8 cellular contexts compared by ENCODE assay signal in the genomic region with DNA sequence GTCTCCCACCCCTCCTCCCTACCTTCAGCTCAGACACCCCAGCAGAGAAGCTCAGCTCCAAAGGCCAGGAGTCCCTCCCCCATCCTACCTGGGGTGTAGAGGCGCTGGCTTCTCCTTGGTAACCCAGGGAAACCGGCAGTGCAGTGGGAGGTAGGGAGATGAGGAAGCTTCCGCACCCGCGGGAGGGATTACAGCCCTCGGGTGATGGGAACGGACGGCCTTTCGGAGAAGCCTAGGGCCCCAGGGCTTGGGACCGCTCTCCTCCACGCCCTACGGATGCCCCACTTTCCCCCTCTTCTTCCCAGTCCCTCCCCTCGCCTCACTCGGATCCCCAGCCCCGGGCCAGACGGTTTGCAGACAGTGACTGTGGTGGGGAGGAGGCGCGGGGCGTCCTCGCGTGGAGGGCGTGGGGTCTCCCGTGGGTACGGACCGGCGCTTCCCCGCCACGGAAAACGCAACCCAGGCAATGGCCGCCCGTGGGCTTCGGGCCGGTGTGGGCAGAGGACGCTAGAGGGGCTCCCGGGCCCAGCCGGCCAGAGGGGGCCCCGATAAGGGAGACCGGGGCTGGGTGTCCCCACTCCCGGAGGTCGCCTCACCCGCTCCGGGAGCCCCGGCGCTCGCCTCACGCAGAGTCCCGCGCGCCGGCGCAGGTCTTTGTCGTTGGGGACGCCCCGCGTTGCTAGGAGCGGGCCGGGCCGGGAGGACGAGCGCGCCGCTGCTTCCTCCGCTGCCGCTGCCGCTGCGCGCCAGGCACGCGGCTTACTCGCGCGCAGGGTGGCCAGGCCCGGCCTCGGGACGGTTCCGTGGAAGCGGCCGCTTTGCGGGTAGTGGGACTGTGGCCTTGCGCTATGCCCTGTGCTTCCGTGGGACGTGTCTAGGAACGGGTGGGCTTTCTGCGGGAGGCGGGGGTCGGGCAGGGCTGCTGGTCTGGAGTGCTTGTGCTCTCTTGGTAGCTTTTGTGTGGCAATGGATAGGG. TPM values are rescaled to one million over a fixed set of nuclear protein-coding genes. Genes with fewer than 3 reads are reported as not detected.
DNase-seq lines count a peak whose midpoint lies in the region; ATAC-seq lines count a peak whose summit lies in the region.

No MANE protein-coding gene starts in this region.

- H3K4me3 Mint-ChIP-seq in activated CD4-positive, alpha-beta memory T cell treated with anti-CD3 and anti-CD28 coated beads, Interleukin-2, amount 10 ng/mL, durations not matched to agents 7 days and 5 days, result peak overlapping the region; percentile 4
- H3K4me3 Mint-ChIP-seq in effector memory CD8-positive, alpha-beta T cell, result peak overlapping the region; percentile 55 to 58
- H3K4me3 Mint-ChIP-seq in stimulated activated effector memory CD8-positive, alpha-beta T cell treated with anti-CD3 and anti-CD28 coated beads, Interleukin-12 subunit alpha, Interleukin-12 subunit beta, amount 100 ng/mL, for 72 hours, result peak overlapping the region; percentile 50

- H3K4me1 Mint-ChIP-seq in activated CD4-positive, alpha-beta memory T cell treated with anti-CD3 and anti-CD28 coated beads, Interleukin-2, amount 10 ng/mL, durations not matched to agents 7 days and 5 days, result peaks cover 6% of the 10 kb centered on the region
- H3K4me1 Mint-ChIP-seq in effector memory CD8-positive, alpha-beta T cell (ENCODE audit: low read depth in 2 of 2), result peaks cover 8 to 14% of the 10 kb centered on the region in 2 donors
- H3K4me1 Mint-ChIP-seq in stimulated activated effector memory CD8-positive, alpha-beta T cell treated with anti-CD3 and anti-CD28 coated beads, Interleukin-12 subunit alpha, Interleukin-12 subunit beta, amount 100 ng/mL, for 72 hours, result peaks cover 15% of the 10 kb centered on the region

- POLR2A ChIA-PET in activated CD4-positive, alpha-beta memory T cell treated with anti-CD3 and anti-CD28 coated beads, Interleukin-2, amount 10 ng/mL, durations not matched to agents 7 days and 5 days (lab: Charles Lee), result interaction anchor here (0.9 to 2.8 kb wide), 3 partner anchors 10 to 50 kb away, joined by 4 to 13 read pairs (median 5); a partner anchor contains a TSS

- DNase-seq in CD1c-positive myeloid dendritic cell (ENCODE audit: extremely low spot score), result peak; percentile 46
- peak; percentile 48 for DNase-seq in M059J (ENCODE audit: low read depth)
- peak; percentile 51 for DNase-seq in activated CD4-positive, alpha-beta memory T cell treated with anti-CD3 and anti-CD28 coated beads, Interleukin-2, amount 10 ng/mL, durations not matched to agents 7 days and 5 days
- DNase-seq in effector memory CD8-positive, alpha-beta T cell, result peak in 2 of 3 experiments; percentile 36 to 38
- peak; percentile 54 for DNase-seq in midbrain (lab: John Stamatoyannopoulos, UW)
- peak in 1 of 2 donors; percentile 28 for DNase-seq in stimulated activated effector memory CD8-positive, alpha-beta T cell treated with anti-CD3 and anti-CD28 coated beads, Interleukin-12 subunit alpha, Interleukin-12 subunit beta, amount 100 ng/mL, for 72 hours (ENCODE audit: low spot score in 2 of 2)
- no peak for DNase-seq in GOT3 (lab: John Stamatoyannopoulos, UW)

- ATAC-seq in effector memory CD8-positive, alpha-beta T cell (replicated peaks), result peak; percentile 85
- ATAC-seq in stimulated activated effector memory CD8-positive, alpha-beta T cell treated with anti-CD3 and anti-CD28 coated beads, Interleukin-12 subunit alpha, Interleukin-12 subunit beta, amount 100 ng/mL, for 72 hours, result peak; percentile 81
- no peak for ATAC-seq in HG03196 (IDR thresholded peaks at IDR 0.05; ENCODE audit: unreplicated experiment)

- H3K27me3 Mint-ChIP-seq in activated CD4-positive, alpha-beta memory T cell treated with anti-CD3 and anti-CD28 coated beads, Interleukin-2, amount 10 ng/mL, durations not matched to agents 7 days and 5 days, result peaks cover 42% of the 10 kb centered on the region
- peaks cover 46 to 70% of the 10 kb centered on the region in 2 donors for H3K27me3 Mint-ChIP-seq in effector memory CD8-positive, alpha-beta T cell

- no peaks in the 10 kb centered on the region for H3K9me3 Mint-ChIP-seq in activated CD4-positive, alpha-beta memory T cell treated with anti-CD3 and anti-CD28 coated beads, Interleukin-2, amount 10 ng/mL, durations not matched to agents 7 days and 5 days
- H3K9me3 Mint-ChIP-seq in effector memory CD8-positive, alpha-beta T cell, result no peaks in the 10 kb centered on the region
- no peaks in the 10 kb centered on the region for H3K9me3 Mint-ChIP-seq in stimulated activated effector memory CD8-positive, alpha-beta T cell treated with anti-CD3 and anti-CD28 coated beads, Interleukin-12 subunit alpha, Interleukin-12 subunit beta, amount 100 ng/mL, for 72 hours

- peaks cover 22% of the 10 kb centered on the region for H3K36me3 Mint-ChIP-seq in activated CD4-positive, alpha-beta memory T cell treated with anti-CD3 and anti-CD28 coated beads, Interleukin-2, amount 10 ng/mL, durations not matched to agents 7 days and 5 days (ENCODE audit: low read depth)
- peaks cover 11% of the 10 kb centered on the region for H3K36me3 Mint-ChIP-seq in effector memory CD8-positive, alpha-beta T cell (ENCODE audit: insufficient read depth)
- H3K36me3 Mint-ChIP-seq in stimulated activated effector memory CD8-positive, alpha-beta T cell treated with anti-CD3 and anti-CD28 coated beads, Interleukin-12 subunit alpha, Interleukin-12 subunit beta, amount 100 ng/mL, for 72 hours, result peaks cover 26% of the 10 kb centered on the region

- CTCF ChIA-PET in activated CD4-positive, alpha-beta memory T cell treated with anti-CD3 and anti-CD28 coated beads, Interleukin-2, amount 10 ng/mL, durations not matched to agents 7 days and 5 days (lab: Charles Lee), result interaction anchor here (1.6 to 2.3 kb wide), 2 partner anchors 12 to 15 kb away, joined by 3 to 5 read pairs; a partner anchor contains a TSS

- H3K27ac Mint-ChIP-seq in activated CD4-positive, alpha-beta memory T cell treated with anti-CD3 and anti-CD28 coated beads, Interleukin-2, amount 10 ng/mL, durations not matched to agents 7 days and 5 days, result no peak overlapping the region
- H3K27ac Mint-ChIP-seq in effector memory CD8-positive, alpha-beta T cell, result no peak overlapping the region
- no peak overlapping the region for H3K27ac Mint-ChIP-seq in stimulated activated effector memory CD8-positive, alpha-beta T cell treated with anti-CD3 and anti-CD28 coated beads, Interleukin-12 subunit alpha, Interleukin-12 subunit beta, amount 100 ng/mL, for 72 hours

RNA-seq across cellular contexts. Expression of a gene that starts 15.8 kb away (rescaled TPM):
- total RNA-seq in M059J (2014; rRNA removed; shearing (Covaris generic)), result 7.3 and 19.0 TPM in 2 replicates
- 10 to 100 TPM; 14.8 to 15.0 TPM for total RNA-seq in activated CD4-positive, alpha-beta memory T cell treated with anti-CD3 and anti-CD28 coated beads, Interleukin-2, amount 10 ng/mL, durations not matched to agents 7 days and 5 days

RNA-seq across cellular contexts. Expression of a gene that starts 27.1 kb away (rescaled TPM):
- total RNA-seq in M059J (2014; rRNA removed; shearing (Covaris generic)), result 0.05 TPM in 1 of 2 replicates, not detected in the other
- total RNA-seq in activated CD4-positive, alpha-beta memory T cell treated with anti-CD3 and anti-CD28 coated beads, Interleukin-2, amount 10 ng/mL, durations not matched to agents 7 days and 5 days, result not detected

RNA-seq across cellular contexts. Expression of a gene that starts 32.0 kb away (rescaled TPM):
- 48.8 and 51.9 TPM in 2 replicates for total RNA-seq in M059J (2014; rRNA removed; shearing (Covaris generic))
- 10 to 100 TPM; 20.8 to 21.7 TPM for total RNA-seq in activated CD4-positive, alpha-beta memory T cell treated with anti-CD3 and anti-CD28 coated beads, Interleukin-2, amount 10 ng/mL, durations not matched to agents 7 days and 5 days

RNA-seq across cellular contexts. Expression of a gene that starts 40.0 kb away (rescaled TPM):
- 205 and 215 TPM in 2 replicates for total RNA-seq in M059J (2014; rRNA removed; shearing (Covaris generic))
- 10 to 100 TPM; 35.8 to 37.2 TPM for total RNA-seq in activated CD4-positive, alpha-beta memory T cell treated with anti-CD3 and anti-CD28 coated beads, Interleukin-2, amount 10 ng/mL, durations not matched to agents 7 days and 5 days

RNA-seq across cellular contexts. Expression of a gene that starts 45.1 kb away (rescaled TPM):
- total RNA-seq in M059J (2014; rRNA removed; shearing (Covaris generic)), result not detected in 2 replicates
- total RNA-seq in activated CD4-positive, alpha-beta memory T cell treated with anti-CD3 and anti-CD28 coated beads, Interleukin-2, amount 10 ng/mL, durations not matched to agents 7 days and 5 days, result not detected

Comparison
In these comparisons a context has a peak if more than half of its experiments do, and no peak if none do; other contexts are left out.
1. H3K4me3 Mint-ChIP-seq: peak in every context shown above with its lines; median percentile 56 in effector memory CD8-positive, alpha-beta T cell; 50 in stimulated activated effector memory CD8-positive, alpha-beta T cell treated with anti-CD3 and anti-CD28 coated beads, Interleukin-12 subunit alpha, Interleukin-12 subunit beta, amount 100 ng/mL, for 72 hours; 4 in activated CD4-positive, alpha-beta memory T cell treated with anti-CD3 and anti-CD28 coated beads, Interleukin-2, amount 10 ng/mL, durations not matched to agents 7 days and 5 days.